21 cellular contexts compared by ENCODE assay signal in the genomic region with DNA sequence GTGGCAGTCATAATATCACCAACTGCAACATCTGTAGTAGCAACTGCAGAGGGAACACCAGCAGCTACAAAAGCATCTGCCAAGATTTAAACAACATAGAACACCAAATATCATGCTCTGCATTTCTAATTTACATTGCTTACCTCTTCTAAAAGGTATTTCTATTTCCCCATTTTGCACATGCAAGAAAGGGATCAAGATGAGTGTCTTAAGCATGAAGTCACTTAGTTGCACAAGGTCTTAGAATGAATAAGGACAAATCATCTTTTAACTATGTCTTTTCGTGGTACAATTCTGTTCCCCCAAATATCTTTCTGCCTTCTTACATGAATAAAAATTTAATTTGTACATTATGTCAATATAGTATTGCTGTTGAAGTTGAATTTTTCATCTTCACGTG.
A peak's percentile ranks its signal among the peaks of the same experiment; 100 is the strongest.
DNase-seq lines count a peak whose midpoint lies in the region; ATAC-seq, FAIRE-seq and TF ChIP-seq lines count a peak whose summit lies in the region.
"Had no signal": no experiment of that assay in that cellular context is flagged by ENCODE, and none has a peak within 500 bp of the region (broad histone marks: within the 10 kb centered on the region; RNA-seq: fewer than 3 reads in every experiment).

No MANE protein-coding gene starts in this region.

- no peak overlapping the region for H2AK5ac ChIP-seq in mesendoderm (ENCODE audit: low read length)

- no peaks in the 10 kb centered on the region for H3K9me2 ChIP-seq in PC-3 (replicated peaks; ENCODE audit: low read length)

- H2BK120ac ChIP-seq in mesendoderm (ENCODE audit: low read depth, low read length), result no peak overlapping the region

- no peak overlapping the region for H2BK5ac ChIP-seq in mesendoderm (ENCODE audit: low read length)

- no peak overlapping the region for H3K23ac ChIP-seq in mesendoderm (ENCODE audit: low read length)

- no peaks in the 10 kb centered on the region for H3K79me1 ChIP-seq in mesendoderm (ENCODE audit: low read length)

- TF ChIP-seq CTCF in D721Med (IDR thresholded peaks at IDR 0.05; ENCODE audit: insufficient read depth, missing control alignments), result no peak
- TF ChIP-seq CTCF in PC-3 (conservative IDR thresholded peaks at IDR 0.05; ENCODE audit: low read depth, low read length), result no peak

- H3K27me3 ChIP-seq in PC-3 (ENCODE audit: low read length) (no peaks in the 10 kb centered on the region), mesendoderm (ENCODE audit: insufficient read depth, low read length, poor library complexity) (no peaks in the 10 kb centered on the region)
- H3K27me3 ChIP-seq: heart right ventricle, neutrophil had no signal

- CTCF ChIA-PET in PC-3 (lab: Charles Lee), result no interaction called here

- no peaks in the 10 kb centered on the region for H3K9me3 ChIP-seq in PC-3 (ENCODE audit: low read length)
- H3K9me3 ChIP-seq: neutrophil, thoracic aorta had no signal

- H3F3A ChIP-seq in PC-3 (ENCODE audit: low read length, unreplicated experiment), result no peaks in the 10 kb centered on the region

- ATAC-seq in PC-3, result no peak
- ATAC-seq: heart right ventricle; stimulated activated effector memory CD8-positive, alpha-beta T cell treated with anti-CD3 and anti-CD28 coated beads, Interleukin-12 subunit alpha, Interleukin-12 subunit beta, amount 100 ng/mL, for 72 hours had no signal

- H3K4me1 ChIP-seq in PC-3 (ENCODE audit: insufficient read depth, low read length) (peaks cover 39% of the 10 kb centered on the region), mesendoderm (ENCODE audit: control insufficient read depth, low read depth, low read length) (no peaks in the 10 kb centered on the region)
- H3K4me1 ChIP-seq: heart right ventricle had no signal

- H4K20me1 ChIP-seq in PC-3 (ENCODE audit: low read length), result no peaks in the 10 kb centered on the region

- no peak overlapping the region for H4K5ac ChIP-seq in mesendoderm (ENCODE audit: low read length)

- H3K18ac ChIP-seq in mesendoderm (ENCODE audit: low read length), result no peak overlapping the region

- BruUV-seq in PC-3 (replicated peaks; lab: Mats Ljungman, UMichigan), result no TSS peak

- no peak overlapping the region for H3K4me2 ChIP-seq in PC-3 (ENCODE audit: low read length)
- H3K4me2 ChIP-seq in mesendoderm (ENCODE audit: low read length), result no peak overlapping the region

- H3K4ac ChIP-seq in mesendoderm (ENCODE audit: low read depth, low read length), result no peak overlapping the region

- intact Hi-C loops in PC-3 (cut with micrococcal nuclease), result no loop called here

- H3K4me3 ChIP-seq in PC-3 (ENCODE audit: low read length) (no peak overlapping the region), mesendoderm (ENCODE audit: low read length) (no peak overlapping the region)
- H3K4me3 ChIP-seq: heart right ventricle, thoracic aorta had no signal

- no peak overlapping the region for H2BK15ac ChIP-seq in mesendoderm (replicated peaks; ENCODE audit: low read depth)

- POLR2A ChIA-PET in PC-3 (lab: Charles Lee; ENCODE audit: unreplicated experiment), result no interaction called here

- DNase-seq in D721Med (ENCODE audit: insufficient read length, low spot score), result no peak
- DNase-seq in PC-3, result peak; percentile 27
- DNase-seq in epithelial cell of prostate (ENCODE audit: low read depth, low spot score), result peak; percentile 3
- DNase-seq in mesendoderm, result peak; percentile 75
- DNase-seq in NOMO-1 treated with DMSO at 0.1 percent for 48 hours (lab: John Stamatoyannopoulos, UW; ENCODE audit: unreplicated experiment), result no peak
- DNase-seq in Ammon's horn (ENCODE audit: low spot score), result no peak
- no peak for DNase-seq in hippocampal formation (lab: John Stamatoyannopoulos, UW)
- no peak for DNase-seq in activated CD4-positive, alpha-beta T cell treated with anti-CD3 and anti-CD28 coated beads, Interleukin-2, amount 50 U/mL, for 4 hours
- DNase-seq: activated naive CD4-positive, alpha-beta T cell treated with Interleukin-2 at 50 U/mL for 16 hours; cortex of kidney; DND-41; heart right ventricle; immature natural killer cell; NCI-H1417 treated with DMSO at 0.1 percent for 48 hours; NCI-H69; SIG-M5; stimulated activated CD4-positive, alpha-beta T cell treated with anti-CD3 and anti-CD28 coated beads, Interleukin-15, amount 100 ng/mL, for 24 hours had no signal

- H3K56ac ChIP-seq in mesendoderm (ENCODE audit: low read length), result no peak overlapping the region

- H3K79me2 ChIP-seq in PC-3 (ENCODE audit: low read length) (no peaks in the 10 kb centered on the region), mesendoderm (ENCODE audit: control insufficient read depth, insufficient read depth, low read length) (no peaks in the 10 kb centered on the region)

- WGBS in mesendoderm (ENCODE audit: extremely low coverage, insufficient coverage, low lambda C conversion rate), result no CpG with 5 or more reads among the region's 2 CpGs

- H2AFZ ChIP-seq in PC-3 (ENCODE audit: low read length), result no peak overlapping the region

- H3K27ac ChIP-seq in PC-3 (ENCODE audit: low read length) (no peak overlapping the region), epithelial cell of prostate (peak overlapping the region; percentile 24), mesendoderm (ENCODE audit: low read depth, low read length) (no peak overlapping the region)
- H3K27ac ChIP-seq: heart right ventricle, neutrophil, thoracic aorta had no signal

- H3K9ac ChIP-seq in PC-3 (ENCODE audit: low read length), result no peak overlapping the region
- H3K9ac ChIP-seq in mesendoderm (ENCODE audit: low read length), result no peak overlapping the region

- FAIRE-seq in D721Med (lab: Jason Lieb, UNC), result peak; percentile 29
- FAIRE-seq: HTR-8/SVneo had no signal

- H3K36me3 ChIP-seq in PC-3 (ENCODE audit: low read depth, low read length), result no peaks in the 10 kb centered on the region
- no peaks in the 10 kb centered on the region for H3K36me3 ChIP-seq in mesendoderm (ENCODE audit: control insufficient read depth, insufficient read depth, low read length)
- H3K36me3 ChIP-seq: heart right ventricle, neutrophil, thoracic aorta had no signal

- no peak overlapping the region for H4K8ac ChIP-seq in mesendoderm (ENCODE audit: low read depth, low read length)

Comparison
In these comparisons a context has a peak if more than half of its experiments do, and no peak if none do; other contexts are left out.
1. DNase-seq: peak in PC-3 (single experiment), epithelial cell of prostate (single experiment) and mesendoderm (single experiment); none in D721Med (single experiment), NOMO-1 treated with DMSO at 0.1 percent for 48 hours (single experiment), Ammon's horn (single experiment), hippocampal formation (0 of 2) and activated CD4-positive, alpha-beta T cell treated with anti-CD3 and anti-CD28 coated beads, Interleukin-2, amount 50 U/mL, for 4 hours (0 of 2).